Comparison of ENCODE assay signal across 14 cellular contexts in genomic region chr2:233428008-233428407, GRCh38.
DNase-seq lines count a peak whose midpoint lies in the region; ATAC-seq and TF ChIP-seq lines count a peak whose summit lies in the region.
"Had no signal": no experiment of that assay in that cellular context is flagged by ENCODE, and none has a peak within 500 bp of the region (broad histone marks: within the 10 kb centered on the region; RNA-seq: fewer than 3 reads in every experiment).

No MANE protein-coding gene starts in this region.

- no peaks in the 10 kb centered on the region for H4K20me1 ChIP-seq in neural progenitor cell (ENCODE audit: low read depth)

- peak; percentile 62 for ATAC-seq in stimulated activated naive CD8-positive, alpha-beta T cell treated with anti-CD3 and anti-CD28 coated beads, Interleukin-15, Interleukin-2, amounts not matched to agents 100 U/mL and 50 U/mL, for 24 hours
- no peak for ATAC-seq in stimulated activated naive CD8-positive, alpha-beta T cell treated with anti-CD3 and anti-CD28 coated beads, Interleukin-15, amount 100 ng/mL, for 72 hours
- ATAC-seq in HG03175 (IDR thresholded peaks at IDR 0.05; ENCODE audit: unreplicated experiment) (no peak), GM19467 (IDR thresholded peaks at IDR 0.05; ENCODE audit: unreplicated experiment) (no peak), HG03432 (IDR thresholded peaks at IDR 0.05; ENCODE audit: unreplicated experiment) (no peak)

- H3K4me1 Mint-ChIP-seq in stimulated activated naive CD8-positive, alpha-beta T cell treated with anti-CD3 and anti-CD28 coated beads, Interleukin-15, amount 100 ng/mL, for 72 hours: peaks cover 71% of the 10 kb centered on the region
- peaks cover 76% of the 10 kb centered on the region for H3K4me1 Mint-ChIP-seq in activated naive CD8-positive, alpha-beta T cell treated with anti-CD3 and anti-CD28 coated beads for 36 hours
- H3K4me1 Mint-ChIP-seq in neural progenitor cell: peaks cover 3% of the 10 kb centered on the region

- H3K9ac ChIP-seq in neural progenitor cell: no peak overlapping the region

- H3K27me3 Mint-ChIP-seq in stimulated activated naive CD8-positive, alpha-beta T cell treated with anti-CD3 and anti-CD28 coated beads, Interleukin-15, amount 100 ng/mL, for 72 hours: no peaks in the 10 kb centered on the region
- H3K27me3 Mint-ChIP-seq in activated naive CD8-positive, alpha-beta T cell treated with anti-CD3 and anti-CD28 coated beads for 36 hours: no peaks in the 10 kb centered on the region
- no peaks in the 10 kb centered on the region for H3K27me3 Mint-ChIP-seq in neural progenitor cell (ENCODE audit: insufficient read depth, low read depth)

- H3K9me3 ChIP-seq in neural progenitor cell (ENCODE audit: low read depth): no peaks in the 10 kb centered on the region

- no peak overlapping the region for H2AFZ ChIP-seq in neural progenitor cell (replicated peaks)

- DNase-seq in stimulated activated naive CD8-positive, alpha-beta T cell treated with anti-CD3 and anti-CD28 coated beads, Interleukin-15, Interleukin-2, amounts not matched to agents 100 U/mL and 50 U/mL, for 24 hours: no peak
- DNase-seq in stimulated activated naive CD8-positive, alpha-beta T cell treated with anti-CD3 and anti-CD28 coated beads, Interleukin-15, amount 100 ng/mL, for 72 hours: no peak
- DNase-seq in activated naive CD8-positive, alpha-beta T cell treated with anti-CD3 and anti-CD28 coated beads for 36 hours: no peak
- DNase-seq in neural progenitor cell (ENCODE audit: low spot score): no peak
- DNase-seq in ureter (ENCODE audit: low spot score): peak; percentile 37
- DNase-seq: activated CD4-positive, alpha-beta T cell treated with anti-CD3 and anti-CD28 coated beads, Interleukin-2, amount 50 U/mL, for 4 hours; HCEC 1CT; NCI-H1436 treated with DMSO at 0.1 percent for 48 hours; NCI-H446; nephron progenitor cell; SHP77 treated with DMSO at 0.1 percent for 48 hours had no signal

- no peak overlapping the region for H3K4me2 ChIP-seq in neural progenitor cell

- no peaks in the 10 kb centered on the region for H3K79me2 ChIP-seq in neural progenitor cell (ENCODE audit: low read depth)

- no peaks in the 10 kb centered on the region for H3K4me1 ChIP-seq in neural progenitor cell

- H3K9me3 Mint-ChIP-seq in stimulated activated naive CD8-positive, alpha-beta T cell treated with anti-CD3 and anti-CD28 coated beads, Interleukin-15, amount 100 ng/mL, for 72 hours: peaks cover 10 to 17% of the 10 kb centered on the region in 2 donors
- H3K9me3 Mint-ChIP-seq in activated naive CD8-positive, alpha-beta T cell treated with anti-CD3 and anti-CD28 coated beads for 36 hours: peaks cover 12% of the 10 kb centered on the region
- peaks cover 2% of the 10 kb centered on the region for H3K9me3 Mint-ChIP-seq in neural progenitor cell

- H3K36me3 Mint-ChIP-seq in activated naive CD8-positive, alpha-beta T cell treated with anti-CD3 and anti-CD28 coated beads for 36 hours: peaks cover 60% of the 10 kb centered on the region
- H3K36me3 Mint-ChIP-seq in neural progenitor cell: peaks cover 11% of the 10 kb centered on the region

- H3K27me3 ChIP-seq in neural progenitor cell: no peaks in the 10 kb centered on the region

- H3K4me3 Mint-ChIP-seq in stimulated activated naive CD8-positive, alpha-beta T cell treated with anti-CD3 and anti-CD28 coated beads, Interleukin-15, amount 100 ng/mL, for 72 hours: no peak overlapping the region
- H3K4me3 Mint-ChIP-seq in activated naive CD8-positive, alpha-beta T cell treated with anti-CD3 and anti-CD28 coated beads for 36 hours: no peak overlapping the region
- no peak overlapping the region for H3K4me3 Mint-ChIP-seq in neural progenitor cell
- H3K4me3 Mint-ChIP-seq: nephron progenitor cell had no signal

- no peak for TF ChIP-seq CTCF in neural progenitor cell (IDR thresholded peaks at IDR 0.05)

- H3K27ac ChIP-seq in neural progenitor cell: no peak overlapping the region

- H3F3A ChIP-seq in neural progenitor cell (ENCODE audit: low read depth): no peaks in the 10 kb centered on the region

- peak overlapping the region in 1 of 2 donors; percentile 23 for H3K27ac Mint-ChIP-seq in stimulated activated naive CD8-positive, alpha-beta T cell treated with anti-CD3 and anti-CD28 coated beads, Interleukin-15, amount 100 ng/mL, for 72 hours
- peak overlapping the region; percentile 19 for H3K27ac Mint-ChIP-seq in activated naive CD8-positive, alpha-beta T cell treated with anti-CD3 and anti-CD28 coated beads for 36 hours
- peak overlapping the region; percentile 76 for H3K27ac Mint-ChIP-seq in neural progenitor cell
- H3K27ac Mint-ChIP-seq: nephron progenitor cell had no signal

- no peaks in the 10 kb centered on the region for H3K36me3 ChIP-seq in neural progenitor cell

- H3K4me3 ChIP-seq in neural progenitor cell: no peak overlapping the region
